In the genomic region with DNA sequence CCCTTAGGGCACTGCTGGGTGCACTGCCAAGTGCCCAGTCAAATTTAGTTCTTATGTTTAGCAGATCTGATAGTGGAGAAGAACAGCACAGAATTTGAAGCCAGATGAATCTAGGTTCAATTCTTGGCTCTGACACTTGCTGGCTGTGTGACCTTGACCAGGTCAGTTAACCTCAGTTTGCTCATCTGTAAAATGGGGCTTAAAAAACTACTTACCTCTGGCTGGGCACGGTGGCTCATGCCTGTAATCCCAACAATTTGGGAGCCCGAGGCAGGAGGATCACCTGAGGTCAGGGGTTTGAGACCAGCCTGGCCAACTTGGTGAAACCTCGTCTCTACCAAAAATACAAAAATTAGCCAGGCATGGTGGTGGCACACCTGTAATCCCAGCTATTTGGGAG, we compare ENCODE assay signal across 18 cellular contexts. TPM values are rescaled to one million over a fixed set of nuclear protein-coding genes. Genes with fewer than 3 reads are reported as not detected.
"Had no signal": no experiment of that assay in that cellular context is flagged by ENCODE, and none has a peak within 500 bp of the region (broad histone marks: within the 10 kb centered on the region; RNA-seq: fewer than 3 reads in every experiment).

No MANE protein-coding gene starts in this region.

- H3K4me2 ChIP-seq: KMS-11, SK-N-SH had no signal

- DNase-seq: IMR-90; Kasumi-1; MM.1S; NCI-H2029; NCI-H2081 treated with DMSO at 0.1 percent for 48 hours; NCI-H226; NCI-H526; NK-92 treated with Interleukin-12 subunit alpha and Interleukin-12 subunit beta, amount 100 ng/mL, for 24 hours; PC-3; SK-N-SH; SW 1271 had no signal

- H3K9me3 ChIP-seq: SK-N-SH had no signal

- ATAC-seq: Panc1, PC-3 had no signal

- H3K9ac ChIP-seq: KMS-11, SK-N-SH had no signal

- H3K27ac ChIP-seq: KMS-11, RWPE1 had no signal

RNA-seq across cellular contexts. Expression of a gene that starts 49.9 kb away (rescaled TPM):
- total RNA-seq: HT-29, IMR-90, M059J, OCI-LY7, PC-3, SK-MEL-5 had no signal
- polyA plus RNA-seq: IMR-90, SK-N-SH had no signal
